Comparison of ENCODE assay signal across 2 cellular contexts in genomic region chr5:43017438-43017820, GRCh38.
TF ChIP-seq lines count a peak whose summit lies in the region.

No MANE protein-coding gene starts in this region.

TF ChIP-seq in HCT116, 20 proteins besides CTCF, POLR2A, EP300 and RAD21 (continued from another document):
- TF ChIP-seq ZBTB33 (IDR thresholded peaks at IDR 0.05; ENCODE audit: extremely low read depth, insufficient replicate concordance, low read length) (no peak), JUND (IDR thresholded peaks at IDR 0.05) (no peak)

TF ChIP-seq in liver, 16 proteins besides CTCF, POLR2A, EP300 and RAD21 (continued from another document):
- TF ChIP-seq ATF3 (IDR thresholded peaks at IDR 0.05) (no peak), EGR1 (IDR thresholded peaks at IDR 0.05; ENCODE audit: low read depth in 2 of 2) (no peak), SP1 (IDR thresholded peaks at IDR 0.05) (no peak), RXRA (IDR thresholded peaks at IDR 0.05) (no peak)
TF ChIP-seq in liver: peak in this region for 0.
